In the genomic region with DNA sequence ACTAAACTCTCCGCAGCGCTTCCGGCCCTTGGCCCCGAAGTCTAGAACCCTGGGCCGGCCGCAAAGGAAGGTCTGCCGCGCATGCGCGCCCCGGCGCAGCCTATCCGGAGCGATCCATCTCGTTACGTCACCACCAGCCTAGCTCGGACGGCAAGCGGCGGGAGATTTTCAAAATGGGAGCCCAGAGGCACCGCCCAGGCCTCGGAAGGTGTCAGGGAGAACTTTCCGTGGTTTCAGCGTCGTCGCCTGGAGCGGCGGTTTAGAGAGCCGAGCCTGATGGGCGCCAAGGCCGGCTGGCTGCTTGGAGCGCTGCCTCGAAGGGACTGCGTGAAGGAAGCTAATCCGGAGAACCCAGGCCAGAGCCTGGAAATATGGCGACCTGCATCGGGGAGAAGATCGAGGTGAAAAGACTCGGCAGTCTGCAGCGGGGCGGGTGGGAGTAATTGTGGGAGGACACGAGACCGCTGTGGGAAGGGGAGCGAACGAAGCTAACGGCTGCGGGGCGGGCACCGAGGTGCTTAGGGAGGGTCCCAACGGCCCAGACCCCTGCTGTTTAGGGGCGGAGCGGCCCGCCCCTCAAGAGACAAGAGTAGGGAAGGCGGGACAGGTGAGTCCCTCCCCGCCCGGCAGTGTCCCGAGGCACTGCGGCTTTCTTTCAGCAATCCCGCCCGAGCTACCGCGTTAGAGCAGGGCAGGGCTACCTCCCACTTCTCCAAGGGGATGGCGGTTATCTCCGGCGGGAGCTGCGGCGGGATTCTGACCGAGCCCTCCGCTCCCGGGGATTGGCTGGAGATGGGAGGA, we compare ENCODE assay signal across 1 cellular context.
TF ChIP-seq lines count a peak whose summit lies in the region.

A gene (plus strand): TSS at position 130 of the 801 bp plus-strand sequence. CDS start 242 bp downstream, at position 372.

TF ChIP-seq in HepG2, 621 proteins besides CTCF, POLR2A, EP300 and RAD21 (continued from another document and continues in another):
- TF ChIP-seq, protein P1, sequence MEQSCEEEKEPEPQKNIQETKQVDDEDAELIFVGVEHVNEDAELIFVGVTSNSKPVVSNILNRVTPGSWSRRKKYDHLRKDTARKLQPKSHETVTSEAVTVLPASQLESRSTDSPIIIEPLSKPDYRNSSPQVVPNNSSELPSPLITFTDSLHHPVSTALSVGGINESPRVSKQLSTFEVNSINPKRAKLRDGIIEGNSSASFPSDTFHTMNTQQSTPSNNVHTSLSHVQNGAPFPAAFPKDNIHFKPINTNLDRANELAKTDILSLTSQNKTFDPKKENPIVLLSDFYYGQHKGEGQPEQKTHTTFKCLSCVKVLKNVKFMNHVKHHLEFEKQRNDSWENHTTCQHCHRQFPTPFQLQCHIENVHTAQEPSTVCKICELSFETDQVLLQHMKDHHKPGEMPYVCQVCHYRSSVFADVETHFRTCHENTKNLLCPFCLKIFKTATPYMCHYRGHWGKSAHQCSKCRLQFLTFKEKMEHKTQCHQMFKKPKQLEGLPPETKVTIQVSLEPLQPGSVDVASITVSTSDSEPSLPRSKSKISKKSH (CRISPR knock-in tag; IDR thresholded peaks at IDR 0.05; ENCODE audit: borderline replicate concordance): no peak
- TF ChIP-seq TEAD3 (CRISPR knock-in tag; optimal IDR thresholded peaks at IDR 0.05; ENCODE audit: borderline replicate concordance) (no peak), ZNF263 (CRISPR knock-in tag; IDR thresholded peaks at IDR 0.05) (peak; percentile 58; the same call in 1 of the 2 replicates), HDAC6 (IDR thresholded peaks at IDR 0.05; ENCODE audit: low read depth, low read length) (no peak), HMGA1 (CRISPR knock-in tag; conservative IDR thresholded peaks at IDR 0.05) (no peak), PHF21A (CRISPR knock-in tag; IDR thresholded peaks at IDR 0.05) (peak; percentile 72), KDM6A (CRISPR knock-in tag; IDR thresholded peaks at IDR 0.05; ENCODE audit: low read depth) (no peak), RFXAP (CRISPR knock-in tag; IDR thresholded peaks at IDR 0.05; ENCODE audit: borderline replicate concordance) (peak; percentile 80; the same call in 1 of the 2 replicates), MLLT10 (CRISPR knock-in tag; IDR thresholded peaks at IDR 0.05) (no peak), NFE2L1 (CRISPR knock-in tag; IDR thresholded peaks at IDR 0.05; ENCODE audit: borderline replicate concordance) (no peak), ATAD3A (CRISPR knock-in tag; IDR thresholded peaks at IDR 0.05) (no peak), MXI1 (IDR thresholded peaks at IDR 0.05; ENCODE audit: borderline replicate concordance, low read depth, low read length) (peak; percentile 88; the same call in 1 of the 3 replicates), ZNF451 (CRISPR knock-in tag; IDR thresholded peaks at IDR 0.05) (0 out of 2 replicates have a peak, but pooled peaks have one; percentile 18), ZBTB38 (CRISPR knock-in tag; IDR thresholded peaks at IDR 0.05) (no peak), ZMYM2 (CRISPR knock-in tag; IDR thresholded peaks at IDR 0.05) (peak; percentile 74; the same call in 1 of the 2 replicates), HNRNPLL (IDR thresholded peaks at IDR 0.05; ENCODE audit: low read depth, low read length, poor library complexity, severe bottlenecking) (peak; percentile 86), XRCC5 (optimal IDR thresholded peaks at IDR 0.05; ENCODE audit: low read length) (no peak), TRIM24 (CRISPR knock-in tag; IDR thresholded peaks at IDR 0.05) (no peak), ZNF3 (CRISPR knock-in tag; IDR thresholded peaks at IDR 0.05) (no peak), ZNF543 (CRISPR knock-in tag; IDR thresholded peaks at IDR 0.05) (no peak), SKI (IDR thresholded peaks at IDR 0.05; ENCODE audit: partially characterized antibody) (no peak), ZSCAN29 (CRISPR knock-in tag; conservative IDR thresholded peaks at IDR 0.05) (no peak), ZNF382 (CRISPR knock-in tag; IDR thresholded peaks at IDR 0.05; ENCODE audit: borderline replicate concordance) (no peak), PHF8 (CRISPR knock-in tag; IDR thresholded peaks at IDR 0.05) (peak; percentile 99), NR2F6 (IDR thresholded peaks at IDR 0.05) (no peak), NR2F6 (CRISPR knock-in tag; IDR thresholded peaks at IDR 0.05) (peak; percentile 3; the same call in 1 of the 2 replicates), ZNF7 (CRISPR knock-in tag; IDR thresholded peaks at IDR 0.05) (no peak), TCF12 (IDR thresholded peaks at IDR 0.05) (no peak), TCF12 (CRISPR knock-in tag; IDR thresholded peaks at IDR 0.05) (0 out of 2 replicates have a peak, but pooled peaks have one; percentile 24)
- TF ChIP-seq, protein P2, sequence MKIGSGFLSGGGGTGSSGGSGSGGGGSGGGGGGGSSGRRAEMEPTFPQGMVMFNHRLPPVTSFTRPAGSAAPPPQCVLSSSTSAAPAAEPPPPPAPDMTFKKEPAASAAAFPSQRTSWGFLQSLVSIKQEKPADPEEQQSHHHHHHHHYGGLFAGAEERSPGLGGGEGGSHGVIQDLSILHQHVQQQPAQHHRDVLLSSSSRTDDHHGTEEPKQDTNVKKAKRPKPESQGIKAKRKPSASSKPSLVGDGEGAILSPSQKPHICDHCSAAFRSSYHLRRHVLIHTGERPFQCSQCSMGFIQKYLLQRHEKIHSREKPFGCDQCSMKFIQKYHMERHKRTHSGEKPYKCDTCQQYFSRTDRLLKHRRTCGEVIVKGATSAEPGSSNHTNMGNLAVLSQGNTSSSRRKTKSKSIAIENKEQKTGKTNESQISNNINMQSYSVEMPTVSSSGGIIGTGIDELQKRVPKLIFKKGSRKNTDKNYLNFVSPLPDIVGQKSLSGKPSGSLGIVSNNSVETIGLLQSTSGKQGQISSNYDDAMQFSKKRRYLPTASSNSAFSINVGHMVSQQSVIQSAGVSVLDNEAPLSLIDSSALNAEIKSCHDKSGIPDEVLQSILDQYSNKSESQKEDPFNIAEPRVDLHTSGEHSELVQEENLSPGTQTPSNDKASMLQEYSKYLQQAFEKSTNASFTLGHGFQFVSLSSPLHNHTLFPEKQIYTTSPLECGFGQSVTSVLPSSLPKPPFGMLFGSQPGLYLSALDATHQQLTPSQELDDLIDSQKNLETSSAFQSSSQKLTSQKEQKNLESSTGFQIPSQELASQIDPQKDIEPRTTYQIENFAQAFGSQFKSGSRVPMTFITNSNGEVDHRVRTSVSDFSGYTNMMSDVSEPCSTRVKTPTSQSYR (CRISPR knock-in tag; IDR thresholded peaks at IDR 0.05; ENCODE audit: borderline replicate concordance): no peak
- TF ChIP-seq, protein P3, sequence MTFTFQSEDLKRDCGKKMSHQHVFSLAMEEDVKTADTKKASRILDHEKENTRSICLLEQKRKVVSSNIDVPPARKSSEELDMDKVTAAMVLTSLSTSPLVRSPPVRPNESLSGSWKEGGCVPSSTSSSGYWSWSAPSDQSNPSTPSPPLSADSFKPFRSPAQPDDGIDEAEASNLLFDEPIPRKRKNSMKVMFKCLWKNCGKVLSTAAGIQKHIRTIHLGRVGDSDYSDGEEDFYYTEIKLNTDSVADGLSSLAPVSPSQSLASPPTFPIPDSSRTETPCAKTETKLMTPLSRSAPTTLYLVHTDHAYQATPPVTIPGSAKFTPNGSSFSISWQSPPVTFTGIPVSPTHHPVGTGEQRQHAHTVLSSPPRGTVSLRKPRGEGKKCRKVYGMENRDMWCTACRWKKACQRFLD (CRISPR knock-in tag; IDR thresholded peaks at IDR 0.05; ENCODE audit: borderline replicate concordance): peak; percentile 85
- TF ChIP-seq, protein P4, sequence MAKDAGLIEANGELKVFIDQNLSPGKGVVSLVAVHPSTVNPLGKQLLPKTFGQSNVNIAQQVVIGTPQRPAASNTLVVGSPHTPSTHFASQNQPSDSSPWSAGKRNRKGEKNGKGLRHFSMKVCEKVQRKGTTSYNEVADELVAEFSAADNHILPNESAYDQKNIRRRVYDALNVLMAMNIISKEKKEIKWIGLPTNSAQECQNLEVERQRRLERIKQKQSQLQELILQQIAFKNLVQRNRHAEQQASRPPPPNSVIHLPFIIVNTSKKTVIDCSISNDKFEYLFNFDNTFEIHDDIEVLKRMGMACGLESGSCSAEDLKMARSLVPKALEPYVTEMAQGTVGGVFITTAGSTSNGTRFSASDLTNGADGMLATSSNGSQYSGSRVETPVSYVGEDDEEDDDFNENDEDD (CRISPR knock-in tag; IDR thresholded peaks at IDR 0.05; ENCODE audit: borderline replicate concordance): peak; percentile 96
- TF ChIP-seq, protein P5, sequence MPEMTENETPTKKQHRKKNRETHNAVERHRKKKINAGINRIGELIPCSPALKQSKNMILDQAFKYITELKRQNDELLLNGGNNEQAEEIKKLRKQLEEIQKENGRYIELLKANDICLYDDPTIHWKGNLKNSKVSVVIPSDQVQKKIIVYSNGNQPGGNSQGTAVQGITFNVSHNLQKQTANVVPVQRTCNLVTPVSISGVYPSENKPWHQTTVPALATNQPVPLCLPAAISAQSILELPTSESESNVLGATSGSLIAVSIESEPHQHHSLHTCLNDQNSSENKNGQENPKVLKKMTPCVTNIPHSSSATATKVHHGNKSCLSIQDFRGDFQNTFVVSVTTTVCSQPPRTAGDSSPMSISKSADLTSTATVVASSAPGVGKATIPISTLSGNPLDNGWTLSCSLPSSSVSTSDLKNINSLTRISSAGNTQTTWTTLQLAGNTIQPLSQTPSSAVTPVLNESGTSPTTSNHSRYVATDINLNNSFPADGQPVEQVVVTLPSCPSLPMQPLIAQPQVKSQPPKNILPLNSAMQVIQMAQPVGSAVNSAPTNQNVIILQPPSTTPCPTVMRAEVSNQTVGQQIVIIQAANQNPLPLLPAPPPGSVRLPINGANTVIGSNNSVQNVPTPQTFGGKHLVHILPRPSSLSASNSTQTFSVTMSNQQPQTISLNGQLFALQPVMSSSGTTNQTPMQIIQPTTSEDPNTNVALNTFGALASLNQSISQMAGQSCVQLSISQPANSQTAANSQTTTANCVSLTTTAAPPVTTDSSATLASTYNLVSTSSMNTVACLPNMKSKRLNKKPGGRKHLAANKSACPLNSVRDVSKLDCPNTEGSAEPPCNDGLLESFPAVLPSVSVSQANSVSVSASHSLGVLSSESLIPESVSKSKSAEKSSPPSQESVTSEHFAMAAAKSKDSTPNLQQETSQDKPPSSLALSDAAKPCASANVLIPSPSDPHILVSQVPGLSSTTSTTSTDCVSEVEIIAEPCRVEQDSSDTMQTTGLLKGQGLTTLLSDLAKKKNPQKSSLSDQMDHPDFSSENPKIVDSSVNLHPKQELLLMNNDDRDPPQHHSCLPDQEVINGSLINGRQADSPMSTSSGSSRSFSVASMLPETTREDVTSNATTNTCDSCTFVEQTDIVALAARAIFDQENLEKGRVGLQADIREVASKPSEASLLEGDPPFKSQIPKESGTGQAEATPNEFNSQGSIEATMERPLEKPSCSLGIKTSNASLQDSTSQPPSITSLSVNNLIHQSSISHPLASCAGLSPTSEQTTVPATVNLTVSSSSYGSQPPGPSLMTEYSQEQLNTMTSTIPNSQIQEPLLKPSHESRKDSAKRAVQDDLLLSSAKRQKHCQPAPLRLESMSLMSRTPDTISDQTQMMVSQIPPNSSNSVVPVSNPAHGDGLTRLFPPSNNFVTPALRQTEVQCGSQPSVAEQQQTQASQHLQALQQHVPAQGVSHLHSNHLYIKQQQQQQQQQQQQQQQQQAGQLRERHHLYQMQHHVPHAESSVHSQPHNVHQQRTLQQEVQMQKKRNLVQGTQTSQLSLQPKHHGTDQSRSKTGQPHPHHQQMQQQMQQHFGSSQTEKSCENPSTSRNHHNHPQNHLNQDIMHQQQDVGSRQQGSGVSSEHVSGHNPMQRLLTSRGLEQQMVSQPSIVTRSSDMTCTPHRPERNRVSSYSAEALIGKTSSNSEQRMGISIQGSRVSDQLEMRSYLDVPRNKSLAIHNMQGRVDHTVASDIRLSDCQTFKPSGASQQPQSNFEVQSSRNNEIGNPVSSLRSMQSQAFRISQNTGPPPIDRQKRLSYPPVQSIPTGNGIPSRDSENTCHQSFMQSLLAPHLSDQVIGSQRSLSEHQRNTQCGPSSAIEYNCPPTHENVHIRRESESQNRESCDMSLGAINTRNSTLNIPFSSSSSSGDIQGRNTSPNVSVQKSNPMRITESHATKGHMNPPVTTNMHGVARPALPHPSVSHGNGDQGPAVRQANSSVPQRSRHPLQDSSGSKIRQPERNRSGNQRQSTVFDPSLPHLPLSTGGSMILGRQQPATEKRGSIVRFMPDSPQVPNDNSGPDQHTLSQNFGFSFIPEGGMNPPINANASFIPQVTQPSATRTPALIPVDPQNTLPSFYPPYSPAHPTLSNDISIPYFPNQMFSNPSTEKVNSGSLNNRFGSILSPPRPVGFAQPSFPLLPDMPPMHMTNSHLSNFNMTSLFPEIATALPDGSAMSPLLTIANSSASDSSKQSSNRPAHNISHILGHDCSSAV (CRISPR knock-in tag; IDR thresholded peaks at IDR 0.05; ENCODE audit: borderline replicate concordance): no peak
- TF ChIP-seq, protein P6, sequence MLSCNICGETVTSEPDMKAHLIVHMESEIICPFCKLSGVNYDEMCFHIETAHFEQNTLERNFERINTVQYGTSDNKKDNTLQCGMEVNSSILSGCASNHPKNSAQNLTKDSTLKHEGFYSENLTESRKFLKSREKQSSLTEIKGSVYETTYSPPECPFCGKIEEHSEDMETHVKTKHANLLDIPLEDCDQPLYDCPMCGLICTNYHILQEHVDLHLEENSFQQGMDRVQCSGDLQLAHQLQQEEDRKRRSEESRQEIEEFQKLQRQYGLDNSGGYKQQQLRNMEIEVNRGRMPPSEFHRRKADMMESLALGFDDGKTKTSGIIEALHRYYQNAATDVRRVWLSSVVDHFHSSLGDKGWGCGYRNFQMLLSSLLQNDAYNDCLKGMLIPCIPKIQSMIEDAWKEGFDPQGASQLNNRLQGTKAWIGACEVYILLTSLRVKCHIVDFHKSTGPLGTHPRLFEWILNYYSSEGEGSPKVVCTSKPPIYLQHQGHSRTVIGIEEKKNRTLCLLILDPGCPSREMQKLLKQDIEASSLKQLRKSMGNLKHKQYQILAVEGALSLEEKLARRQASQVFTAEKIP (CRISPR knock-in tag; IDR thresholded peaks at IDR 0.05; ENCODE audit: borderline replicate concordance): no peak
- TF ChIP-seq, protein P7, sequence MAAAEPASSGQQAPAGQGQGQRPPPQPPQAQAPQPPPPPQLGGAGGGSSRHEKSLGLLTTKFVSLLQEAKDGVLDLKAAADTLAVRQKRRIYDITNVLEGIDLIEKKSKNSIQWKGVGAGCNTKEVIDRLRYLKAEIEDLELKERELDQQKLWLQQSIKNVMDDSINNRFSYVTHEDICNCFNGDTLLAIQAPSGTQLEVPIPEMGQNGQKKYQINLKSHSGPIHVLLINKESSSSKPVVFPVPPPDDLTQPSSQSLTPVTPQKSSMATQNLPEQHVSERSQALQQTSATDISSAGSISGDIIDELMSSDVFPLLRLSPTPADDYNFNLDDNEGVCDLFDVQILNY (CRISPR knock-in tag; conservative IDR thresholded peaks at IDR 0.05): peak; percentile 93
